ENCODE assay signal across 19 cellular contexts in genomic region chr1:248803501-248803900, GRCh38. TPM values are rescaled to one million over a fixed set of nuclear protein-coding genes. Genes with fewer than 3 reads are reported as not detected.
"Had no signal": no experiment of that assay in that cellular context is flagged by ENCODE, and none has a peak within 500 bp of the region (broad histone marks: within the 10 kb centered on the region; RNA-seq: fewer than 3 reads in every experiment).

No MANE protein-coding gene starts in this region.

RNA-seq across cellular contexts. Expression of gene LYPD8, which starts 47.9 kb away (rescaled TPM):
- total RNA-seq: activated CD4-positive, alpha-beta memory T cell treated with anti-CD3 and anti-CD28 coated beads for 36 hours; activated CD4-positive, alpha-beta T cell treated with anti-CD3 and anti-CD28 coated beads for 36 hours; activated CD4-positive, alpha-beta T cell treated with anti-CD3 and anti-CD28 coated beads, Interleukin-2, amount 10 ng/mL, durations not matched to agents 24 days and 14 days; activated CD8-positive, alpha-beta memory T cell treated with anti-CD3 and anti-CD28 coated beads for 36 hours; activated CD8-positive, alpha-beta memory T cell treated with anti-CD3 and anti-CD28 coated beads, Interleukin-2, amount 10 ng/mL, durations not matched to agents 7 days and 5 days; activated CD8-positive, alpha-beta T cell treated with anti-CD3 and anti-CD28 coated beads, Interleukin-2, amount 10 ng/mL, durations not matched to agents 7 days and 5 days; activated naive CD4-positive, alpha-beta T cell treated with anti-CD3 and anti-CD28 coated beads, Interleukin-2, amount 50 U/mL, for 72 hours; activated naive CD8-positive, alpha-beta T cell treated with anti-CD3 and anti-CD28 coated beads, Interleukin-2, amount 10 ng/mL, durations not matched to agents 7 days and 5 days; activated T-cell treated with anti-CD3 and anti-CD28 coated beads, Interleukin-2, amount 50 U/mL, for 72 hours; ascending aorta; cardiac muscle cell; endodermal cell; esophagus squamous epithelium; fibroblast of villous mesenchyme; gastroesophageal sphincter; glomerular endothelial cell; T-helper 17 cell had no signal
- polyA plus RNA-seq: cardiac muscle cell, esophagus, fibroblast of lung had no signal
